In the genomic region with DNA sequence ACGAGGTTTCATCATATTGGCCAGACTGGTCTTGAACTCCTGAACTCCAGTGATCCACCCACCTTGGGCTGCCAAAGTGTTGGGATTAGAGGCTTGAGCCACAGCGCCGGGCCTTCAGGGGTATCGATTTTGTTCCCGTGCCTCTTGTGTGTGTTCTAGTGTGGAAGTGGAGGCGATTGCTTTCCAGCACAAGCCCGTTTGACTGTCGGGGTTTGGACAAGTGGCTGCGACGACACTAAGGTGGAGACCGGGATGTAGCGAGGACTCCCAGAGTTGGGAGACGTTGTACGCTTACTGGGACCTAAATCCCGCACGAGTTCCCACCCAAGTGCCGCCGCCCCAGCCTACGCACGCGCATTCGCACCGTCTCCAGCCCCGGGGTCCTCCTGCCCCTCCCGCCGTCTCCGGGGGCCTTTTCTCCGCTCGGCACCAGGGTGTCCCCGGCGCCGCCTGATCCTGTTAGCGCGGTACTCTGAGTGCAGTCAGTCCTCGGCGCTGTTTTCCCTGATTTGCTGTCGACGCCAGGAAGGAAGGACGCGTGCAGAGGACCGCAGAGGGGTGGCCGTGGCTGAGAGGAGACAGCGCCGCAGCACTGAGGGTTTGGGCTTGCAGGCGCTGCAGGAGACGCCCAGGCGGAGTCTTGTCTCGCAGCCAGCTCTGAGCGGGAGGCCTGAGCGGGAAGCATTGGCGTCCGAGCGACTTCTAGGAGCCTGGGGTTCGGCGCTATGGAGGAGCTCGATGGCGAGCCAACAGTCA, we compare ENCODE assay signal across 1 cellular context.
A peak's percentile ranks its signal among the peaks of the same experiment; 100 is the strongest.
TF ChIP-seq lines count a peak whose summit lies in the region.

A gene with protein sequence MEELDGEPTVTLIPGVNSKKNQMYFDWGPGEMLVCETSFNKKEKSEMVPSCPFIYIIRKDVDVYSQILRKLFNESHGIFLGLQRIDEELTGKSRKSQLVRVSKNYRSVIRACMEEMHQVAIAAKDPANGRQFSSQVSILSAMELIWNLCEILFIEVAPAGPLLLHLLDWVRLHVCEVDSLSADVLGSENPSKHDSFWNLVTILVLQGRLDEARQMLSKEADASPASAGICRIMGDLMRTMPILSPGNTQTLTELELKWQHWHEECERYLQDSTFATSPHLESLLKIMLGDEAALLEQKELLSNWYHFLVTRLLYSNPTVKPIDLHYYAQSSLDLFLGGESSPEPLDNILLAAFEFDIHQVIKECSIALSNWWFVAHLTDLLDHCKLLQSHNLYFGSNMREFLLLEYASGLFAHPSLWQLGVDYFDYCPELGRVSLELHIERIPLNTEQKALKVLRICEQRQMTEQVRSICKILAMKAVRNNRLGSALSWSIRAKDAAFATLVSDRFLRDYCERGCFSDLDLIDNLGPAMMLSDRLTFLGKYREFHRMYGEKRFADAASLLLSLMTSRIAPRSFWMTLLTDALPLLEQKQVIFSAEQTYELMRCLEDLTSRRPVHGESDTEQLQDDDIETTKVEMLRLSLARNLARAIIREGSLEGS (plus strand): TSS at position 643 of the 756 bp plus-strand sequence. CDS start 83 bp downstream, at position 726.

TF ChIP-seq in endothelial cell of umbilical vein, 7 proteins besides CTCF, POLR2A, EP300 and RAD21 (continued from another document):
- peak; percentile 87 for TF ChIP-seq POLR2AphosphoS5 (IDR thresholded peaks at IDR 0.05; ENCODE audit: insufficient read depth, low read depth, low read length)
- peak; percentile 33 for TF ChIP-seq MAX (IDR thresholded peaks at IDR 0.05; ENCODE audit: insufficient read depth, insufficient read length)
- TF ChIP-seq JUN (IDR thresholded peaks at IDR 0.05; ENCODE audit: borderline replicate concordance, insufficient read depth, insufficient read length, low read depth): no peak
- no peak for TF ChIP-seq EZH2 (IDR thresholded peaks at IDR 0.05; ENCODE audit: borderline replicate concordance, low read depth, low read length, severe bottlenecking)
